ENCODE assay signal across 1 cellular context in the genomic region with DNA sequence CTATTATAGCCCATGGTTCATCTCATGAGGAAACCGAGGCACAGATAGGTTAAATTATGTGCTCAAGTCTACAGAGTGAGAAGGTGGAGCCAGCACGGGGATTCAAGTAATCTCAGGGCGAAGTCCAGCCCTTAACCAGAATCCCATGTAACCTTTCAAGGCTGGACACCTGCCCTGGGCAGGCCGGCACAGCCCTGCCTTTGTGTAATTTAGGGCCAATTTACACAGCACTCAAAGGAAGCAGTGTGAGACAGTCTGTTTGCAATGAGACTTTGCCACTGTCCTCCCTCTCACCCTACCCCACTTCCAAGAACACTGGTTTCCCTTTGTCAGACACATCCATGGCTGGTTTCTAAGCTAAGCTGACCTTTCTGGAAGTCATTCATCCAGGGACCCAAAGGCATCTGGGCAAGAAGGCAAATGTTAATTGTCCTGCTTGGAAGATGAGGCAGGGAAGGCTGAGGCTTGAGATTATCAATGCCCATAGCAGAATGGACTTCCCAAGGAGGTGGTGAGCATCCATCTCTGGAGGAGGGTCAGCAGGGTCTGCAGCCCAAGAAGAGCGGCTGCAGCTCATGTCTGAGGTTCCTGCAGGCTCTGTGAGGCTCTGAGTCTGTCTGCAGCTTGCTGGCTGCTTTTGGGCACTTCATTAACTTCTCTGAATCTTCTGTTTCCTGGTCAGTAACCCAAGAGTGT.
TF ChIP-seq lines count a peak whose summit lies in the region.

No MANE protein-coding gene starts in this region.

TF ChIP-seq in HepG2, 621 proteins besides CTCF, POLR2A, EP300 and RAD21 (continued from another document and continues in another):
- TF ChIP-seq ZNF605 (CRISPR knock-in tag; IDR thresholded peaks at IDR 0.05) (no peak), RFXAP (CRISPR knock-in tag; IDR thresholded peaks at IDR 0.05; ENCODE audit: borderline replicate concordance) (peak; percentile 76; the same call in 1 of the 2 replicates), ZBTB44 (CRISPR knock-in tag; IDR thresholded peaks at IDR 0.05) (no peak), GABPB1 (CRISPR knock-in tag; IDR thresholded peaks at IDR 0.05) (no peak), FOXA1 (IDR thresholded peaks at IDR 0.05) (no peak), FOXA1 (CRISPR knock-in tag; IDR thresholded peaks at IDR 0.05) (peak; percentile 88), AGO1 (IDR thresholded peaks at IDR 0.05; ENCODE audit: low read depth, low read length, poor library complexity, severe bottlenecking) (no peak), CBFB (CRISPR knock-in tag; IDR thresholded peaks at IDR 0.05) (0 out of 2 replicates have a peak, but pooled peaks have one; percentile 8), ZNF143 (CRISPR knock-in tag; IDR thresholded peaks at IDR 0.05) (peak; percentile 62), GZF1 (CRISPR knock-in tag; IDR thresholded peaks at IDR 0.05) (no peak), ZNF839 (CRISPR knock-in tag; IDR thresholded peaks at IDR 0.05; ENCODE audit: borderline replicate concordance) (no peak), ETV5 (CRISPR knock-in tag; IDR thresholded peaks at IDR 0.05; ENCODE audit: borderline replicate concordance) (peak; percentile 72; the same call in 1 of the 2 replicates), ZNF792 (CRISPR knock-in tag; IDR thresholded peaks at IDR 0.05) (peak; percentile 64; the same call in 1 of the 2 replicates), THAP9 (CRISPR knock-in tag; IDR thresholded peaks at IDR 0.05; ENCODE audit: borderline replicate concordance) (no peak; the same call in 1 of the 2 replicates), TFE3 (CRISPR knock-in tag; IDR thresholded peaks at IDR 0.05) (peak; percentile 50; the same call in 1 of the 2 replicates), ZNF775 (CRISPR knock-in tag; IDR thresholded peaks at IDR 0.05; ENCODE audit: borderline replicate concordance) (0 out of 2 replicates have a peak, but pooled peaks have one; percentile 55), HMGXB3 (CRISPR knock-in tag; IDR thresholded peaks at IDR 0.05; ENCODE audit: borderline replicate concordance) (0 out of 2 replicates have a peak, but pooled peaks have one; percentile 23), HOXA5 (CRISPR knock-in tag; IDR thresholded peaks at IDR 0.05) (peak; percentile 79; the same call in 1 of the 2 replicates), LCORL (IDR thresholded peaks at IDR 0.05) (no peak), LCORL (CRISPR knock-in tag; IDR thresholded peaks at IDR 0.05) (peak; percentile 80)
- TF ChIP-seq, protein P1, sequence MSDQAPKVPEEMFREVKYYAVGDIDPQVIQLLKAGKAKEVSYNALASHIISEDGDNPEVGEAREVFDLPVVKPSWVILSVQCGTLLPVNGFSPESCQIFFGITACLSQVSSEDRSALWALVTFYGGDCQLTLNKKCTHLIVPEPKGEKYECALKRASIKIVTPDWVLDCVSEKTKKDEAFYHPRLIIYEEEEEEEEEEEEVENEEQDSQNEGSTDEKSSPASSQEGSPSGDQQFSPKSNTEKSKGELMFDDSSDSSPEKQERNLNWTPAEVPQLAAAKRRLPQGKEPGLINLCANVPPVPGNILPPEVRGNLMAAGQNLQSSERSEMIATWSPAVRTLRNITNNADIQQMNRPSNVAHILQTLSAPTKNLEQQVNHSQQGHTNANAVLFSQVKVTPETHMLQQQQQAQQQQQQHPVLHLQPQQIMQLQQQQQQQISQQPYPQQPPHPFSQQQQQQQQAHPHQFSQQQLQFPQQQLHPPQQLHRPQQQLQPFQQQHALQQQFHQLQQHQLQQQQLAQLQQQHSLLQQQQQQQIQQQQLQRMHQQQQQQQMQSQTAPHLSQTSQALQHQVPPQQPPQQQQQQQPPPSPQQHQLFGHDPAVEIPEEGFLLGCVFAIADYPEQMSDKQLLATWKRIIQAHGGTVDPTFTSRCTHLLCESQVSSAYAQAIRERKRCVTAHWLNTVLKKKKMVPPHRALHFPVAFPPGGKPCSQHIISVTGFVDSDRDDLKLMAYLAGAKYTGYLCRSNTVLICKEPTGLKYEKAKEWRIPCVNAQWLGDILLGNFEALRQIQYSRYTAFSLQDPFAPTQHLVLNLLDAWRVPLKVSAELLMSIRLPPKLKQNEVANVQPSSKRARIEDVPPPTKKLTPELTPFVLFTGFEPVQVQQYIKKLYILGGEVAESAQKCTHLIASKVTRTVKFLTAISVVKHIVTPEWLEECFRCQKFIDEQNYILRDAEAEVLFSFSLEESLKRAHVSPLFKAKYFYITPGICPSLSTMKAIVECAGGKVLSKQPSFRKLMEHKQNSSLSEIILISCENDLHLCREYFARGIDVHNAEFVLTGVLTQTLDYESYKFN (CRISPR knock-in tag; conservative IDR thresholded peaks at IDR 0.05), result peak; percentile 87
- TF ChIP-seq, protein P2, sequence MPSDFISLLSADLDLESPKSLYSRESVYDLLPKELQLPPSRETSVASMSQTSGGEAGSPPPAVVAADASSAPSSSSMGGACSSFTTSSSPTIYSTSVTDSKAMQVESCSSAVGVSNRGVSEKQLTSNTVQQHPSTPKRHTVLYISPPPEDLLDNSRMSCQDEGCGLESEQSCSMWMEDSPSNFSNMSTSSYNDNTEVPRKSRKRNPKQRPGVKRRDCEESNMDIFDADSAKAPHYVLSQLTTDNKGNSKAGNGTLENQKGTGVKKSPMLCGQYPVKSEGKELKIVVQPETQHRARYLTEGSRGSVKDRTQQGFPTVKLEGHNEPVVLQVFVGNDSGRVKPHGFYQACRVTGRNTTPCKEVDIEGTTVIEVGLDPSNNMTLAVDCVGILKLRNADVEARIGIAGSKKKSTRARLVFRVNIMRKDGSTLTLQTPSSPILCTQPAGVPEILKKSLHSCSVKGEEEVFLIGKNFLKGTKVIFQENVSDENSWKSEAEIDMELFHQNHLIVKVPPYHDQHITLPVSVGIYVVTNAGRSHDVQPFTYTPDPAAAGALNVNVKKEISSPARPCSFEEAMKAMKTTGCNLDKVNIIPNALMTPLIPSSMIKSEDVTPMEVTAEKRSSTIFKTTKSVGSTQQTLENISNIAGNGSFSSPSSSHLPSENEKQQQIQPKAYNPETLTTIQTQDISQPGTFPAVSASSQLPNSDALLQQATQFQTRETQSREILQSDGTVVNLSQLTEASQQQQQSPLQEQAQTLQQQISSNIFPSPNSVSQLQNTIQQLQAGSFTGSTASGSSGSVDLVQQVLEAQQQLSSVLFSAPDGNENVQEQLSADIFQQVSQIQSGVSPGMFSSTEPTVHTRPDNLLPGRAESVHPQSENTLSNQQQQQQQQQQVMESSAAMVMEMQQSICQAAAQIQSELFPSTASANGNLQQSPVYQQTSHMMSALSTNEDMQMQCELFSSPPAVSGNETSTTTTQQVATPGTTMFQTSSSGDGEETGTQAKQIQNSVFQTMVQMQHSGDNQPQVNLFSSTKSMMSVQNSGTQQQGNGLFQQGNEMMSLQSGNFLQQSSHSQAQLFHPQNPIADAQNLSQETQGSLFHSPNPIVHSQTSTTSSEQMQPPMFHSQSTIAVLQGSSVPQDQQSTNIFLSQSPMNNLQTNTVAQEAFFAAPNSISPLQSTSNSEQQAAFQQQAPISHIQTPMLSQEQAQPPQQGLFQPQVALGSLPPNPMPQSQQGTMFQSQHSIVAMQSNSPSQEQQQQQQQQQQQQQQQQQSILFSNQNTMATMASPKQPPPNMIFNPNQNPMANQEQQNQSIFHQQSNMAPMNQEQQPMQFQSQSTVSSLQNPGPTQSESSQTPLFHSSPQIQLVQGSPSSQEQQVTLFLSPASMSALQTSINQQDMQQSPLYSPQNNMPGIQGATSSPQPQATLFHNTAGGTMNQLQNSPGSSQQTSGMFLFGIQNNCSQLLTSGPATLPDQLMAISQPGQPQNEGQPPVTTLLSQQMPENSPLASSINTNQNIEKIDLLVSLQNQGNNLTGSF (CRISPR knock-in tag; IDR thresholded peaks at IDR 0.05), result 0 out of 2 replicates have a peak, but pooled peaks have one; percentile 29
- TF ChIP-seq, protein P3, sequence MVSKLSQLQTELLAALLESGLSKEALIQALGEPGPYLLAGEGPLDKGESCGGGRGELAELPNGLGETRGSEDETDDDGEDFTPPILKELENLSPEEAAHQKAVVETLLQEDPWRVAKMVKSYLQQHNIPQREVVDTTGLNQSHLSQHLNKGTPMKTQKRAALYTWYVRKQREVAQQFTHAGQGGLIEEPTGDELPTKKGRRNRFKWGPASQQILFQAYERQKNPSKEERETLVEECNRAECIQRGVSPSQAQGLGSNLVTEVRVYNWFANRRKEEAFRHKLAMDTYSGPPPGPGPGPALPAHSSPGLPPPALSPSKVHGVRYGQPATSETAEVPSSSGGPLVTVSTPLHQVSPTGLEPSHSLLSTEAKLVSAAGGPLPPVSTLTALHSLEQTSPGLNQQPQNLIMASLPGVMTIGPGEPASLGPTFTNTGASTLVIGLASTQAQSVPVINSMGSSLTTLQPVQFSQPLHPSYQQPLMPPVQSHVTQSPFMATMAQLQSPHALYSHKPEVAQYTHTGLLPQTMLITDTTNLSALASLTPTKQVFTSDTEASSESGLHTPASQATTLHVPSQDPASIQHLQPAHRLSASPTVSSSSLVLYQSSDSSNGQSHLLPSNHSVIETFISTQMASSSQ (IDR thresholded peaks at IDR 0.05; ENCODE audit: low read depth), result 0 out of 2 replicates have a peak, but pooled peaks have one; percentile 42
- TF ChIP-seq, protein P3 (CRISPR knock-in tag; IDR thresholded peaks at IDR 0.05; ENCODE audit: borderline replicate concordance), result peak; percentile 88
